1 cellular context compared by ENCODE assay signal in genomic region chr11:130181295-130182272, GRCh38.
TF ChIP-seq lines count a peak whose summit lies in the region.

No MANE protein-coding gene starts in this region.

TF ChIP-seq in HepG2, 621 proteins besides CTCF, POLR2A, EP300 and RAD21 (continued from another document and continues in another):
- TF ChIP-seq RERE (CRISPR knock-in tag; IDR thresholded peaks at IDR 0.05; ENCODE audit: low read depth), result peak; percentile 67
- peak; percentile 50; the same call in 1 of the 2 replicates for TF ChIP-seq TFDP1 (CRISPR knock-in tag; IDR thresholded peaks at IDR 0.05; ENCODE audit: borderline replicate concordance)
- TF ChIP-seq TAF15 (IDR thresholded peaks at IDR 0.05; ENCODE audit: low read depth, low read length, poor library complexity, severe bottlenecking), result no peak
- TF ChIP-seq ZBTB38 (CRISPR knock-in tag; IDR thresholded peaks at IDR 0.05), result peak; percentile 42; the same call in 1 of the 2 replicates
- peak; percentile 66; the same call in 1 of the 2 replicates for TF ChIP-seq RFXAP (CRISPR knock-in tag; IDR thresholded peaks at IDR 0.05; ENCODE audit: borderline replicate concordance)
- no peak for TF ChIP-seq JDP2 (CRISPR knock-in tag; IDR thresholded peaks at IDR 0.05; ENCODE audit: borderline replicate concordance)
- peak; percentile 97 for TF ChIP-seq TCF7 (IDR thresholded peaks at IDR 0.05; ENCODE audit: low read depth)
- no peak for TF ChIP-seq ZNF597 (CRISPR knock-in tag; IDR thresholded peaks at IDR 0.05)
- no peak for TF ChIP-seq ZNF446 (CRISPR knock-in tag; IDR thresholded peaks at IDR 0.05)
- no peak for TF ChIP-seq SMC3 (IDR thresholded peaks at IDR 0.05; ENCODE audit: low read length)
- no peak for TF ChIP-seq HNRNPL (IDR thresholded peaks at IDR 0.05; ENCODE audit: low read depth, low read length)
- no peak for TF ChIP-seq ZNF224 (CRISPR knock-in tag; IDR thresholded peaks at IDR 0.05)
- no peak for TF ChIP-seq SRSF1 (optimal IDR thresholded peaks at IDR 0.05; ENCODE audit: low read depth, low read length)
- TF ChIP-seq ZBTB49 (CRISPR knock-in tag; IDR thresholded peaks at IDR 0.05; ENCODE audit: borderline replicate concordance), result no peak
- TF ChIP-seq CEBPB (IDR thresholded peaks at IDR 0.05; ENCODE audit: borderline replicate concordance, low read depth, low read length), result peak; percentile 94
- TF ChIP-seq ZNF558 (CRISPR knock-in tag; IDR thresholded peaks at IDR 0.05; ENCODE audit: borderline replicate concordance), result no peak
- peak; percentile 56; the same call in 1 of the 2 replicates for TF ChIP-seq ERF (CRISPR knock-in tag; IDR thresholded peaks at IDR 0.05)
- no peak for TF ChIP-seq ZBTB33 (CRISPR knock-in tag; IDR thresholded peaks at IDR 0.05)
- TF ChIP-seq ZMAT5 (CRISPR knock-in tag; IDR thresholded peaks at IDR 0.05; ENCODE audit: borderline replicate concordance, low read depth), result no peak
- no peak for TF ChIP-seq CEBPZ (IDR thresholded peaks at IDR 0.05; ENCODE audit: low read length)
- TF ChIP-seq SKI (IDR thresholded peaks at IDR 0.05; ENCODE audit: partially characterized antibody), result no peak
- TF ChIP-seq TAF1 (CRISPR knock-in tag; IDR thresholded peaks at IDR 0.05), result peak; percentile 74
- TF ChIP-seq ZNF281 (CRISPR knock-in tag; IDR thresholded peaks at IDR 0.05; ENCODE audit: borderline replicate concordance), result peak; percentile 87; the same call in 1 of the 2 replicates
- TF ChIP-seq REPIN1 (CRISPR knock-in tag; IDR thresholded peaks at IDR 0.05; ENCODE audit: borderline replicate concordance, low read depth), result peak; percentile 91
- no peak for TF ChIP-seq KLF13 (CRISPR knock-in tag; IDR thresholded peaks at IDR 0.05)
- no peak for TF ChIP-seq ELK4 (CRISPR knock-in tag; IDR thresholded peaks at IDR 0.05; ENCODE audit: borderline replicate concordance)
- no peak for TF ChIP-seq KDM3A (CRISPR knock-in tag; IDR thresholded peaks at IDR 0.05; ENCODE audit: low read depth)
- TF ChIP-seq GTF3A (CRISPR knock-in tag; conservative IDR thresholded peaks at IDR 0.05), result 0 out of 2 replicates have a peak, but pooled peaks have one; percentile 85
- TF ChIP-seq NAIF1 (CRISPR knock-in tag; IDR thresholded peaks at IDR 0.05; ENCODE audit: borderline replicate concordance), result no peak
- TF ChIP-seq PLRG1 (conservative IDR thresholded peaks at IDR 0.05), result no peak
- no peak for TF ChIP-seq ZNF598 (CRISPR knock-in tag; IDR thresholded peaks at IDR 0.05; ENCODE audit: borderline replicate concordance)
- no peak; the same call in 1 of the 2 replicates for TF ChIP-seq ZBTB26 (CRISPR knock-in tag; IDR thresholded peaks at IDR 0.05; ENCODE audit: borderline replicate concordance)
- peak; percentile 31 for TF ChIP-seq TEAD3 (CRISPR knock-in tag; optimal IDR thresholded peaks at IDR 0.05; ENCODE audit: borderline replicate concordance)
- no peak for TF ChIP-seq SRSF4 (IDR thresholded peaks at IDR 0.05; ENCODE audit: low read depth, low read length, poor library complexity, severe bottlenecking)
